1 cellular context compared by ENCODE assay signal in the genomic region with DNA sequence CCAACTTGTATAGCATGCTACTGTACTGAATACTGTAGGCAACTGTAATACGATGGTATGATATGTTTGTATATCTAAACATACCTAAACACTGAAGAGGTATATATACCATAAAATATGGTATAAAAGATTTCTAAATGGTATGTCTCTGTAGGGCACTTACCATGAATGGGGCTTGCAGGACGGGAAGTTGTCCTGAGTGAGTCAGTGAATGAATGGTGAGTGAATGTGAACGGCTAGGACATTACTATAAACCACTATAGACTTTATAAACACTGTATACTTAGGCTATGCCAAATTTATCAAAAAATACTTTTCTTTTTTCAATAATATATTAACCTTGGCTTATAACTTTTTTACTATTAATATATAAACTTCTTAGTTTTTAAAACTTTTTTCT.
TF ChIP-seq lines count a peak whose summit lies in the region.

No MANE protein-coding gene starts in this region.

TF ChIP-seq in endothelial cell of umbilical vein, 7 proteins besides CTCF, POLR2A, EP300 and RAD21 (continued from another document):
- TF ChIP-seq, protein P1, sequence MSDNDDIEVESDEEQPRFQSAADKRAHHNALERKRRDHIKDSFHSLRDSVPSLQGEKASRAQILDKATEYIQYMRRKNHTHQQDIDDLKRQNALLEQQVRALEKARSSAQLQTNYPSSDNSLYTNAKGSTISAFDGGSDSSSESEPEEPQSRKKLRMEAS (IDR thresholded peaks at IDR 0.05; ENCODE audit: insufficient read depth, insufficient read length): no peak
- peak; percentile 22 for TF ChIP-seq FOS (IDR thresholded peaks at IDR 0.05; ENCODE audit: borderline replicate concordance, insufficient read depth, low read length)
